Comparison of ENCODE assay signal across 18 cellular contexts in genomic region chr2:10309286-10309685, GRCh38.
"Had no signal": no experiment of that assay in that cellular context is flagged by ENCODE, and none has a peak within 500 bp of the region (broad histone marks: within the 10 kb centered on the region; RNA-seq: fewer than 3 reads in every experiment).

No MANE protein-coding gene starts in this region.

- ATAC-seq: heart left ventricle, left colon, left ventricle myocardium superior, natural killer cell, right cardiac atrium had no signal

- H3K27ac ChIP-seq: esophagus squamous epithelium, heart left ventricle, ovary had no signal

- H3K9me3 Mint-ChIP-seq: natural killer cell, neural crest cell had no signal

- H3K27ac Mint-ChIP-seq: natural killer cell, progenitor cell of endocrine pancreas had no signal

- H3K4me3 Mint-ChIP-seq: natural killer cell, neural crest cell had no signal

- H3K27me3 ChIP-seq: heart left ventricle, ovary had no signal

- H3K4me3 ChIP-seq: esophagus squamous epithelium, heart left ventricle, lung, ovary, smooth muscle cell had no signal

- H3K9me3 ChIP-seq: esophagus squamous epithelium, heart left ventricle, ovary had no signal

- H3K36me3 ChIP-seq: esophagus squamous epithelium, heart left ventricle, ovary had no signal

- H3K36me3 Mint-ChIP-seq: natural killer cell had no signal

- DNase-seq: dermis blood vessel endothelial cell; esophagus squamous epithelium; foreskin melanocyte; heart left ventricle; hippocampal formation; left colon; left ventricle myocardium superior; mesenchymal stem cell; natural killer cell; ovary; right cardiac atrium; stimulated activated CD4-positive, alpha-beta T cell treated with anti-CD3 and anti-CD28 coated beads, Interleukin-2, amount 100 ng/mL, for 48 hours; stimulated activated naive CD4-positive, alpha-beta T cell treated with Interleukin-2 at 50 U/mL for 16 hours; trophoblast cell had no signal

- H3K4me2 ChIP-seq: smooth muscle cell had no signal
